ENCODE assay signal across 22 cellular contexts in genomic region chrX:49064303-49064702, GRCh38. TPM values are rescaled to one million over a fixed set of nuclear protein-coding genes. Genes with fewer than 3 reads are reported as not detected.
DNase-seq lines count a peak whose midpoint lies in the region; ATAC-seq, FAIRE-seq and TF ChIP-seq lines count a peak whose summit lies in the region.
"Had no signal": no experiment of that assay in that cellular context is flagged by ENCODE, and none has a peak within 500 bp of the region (broad histone marks: within the 10 kb centered on the region; RNA-seq: fewer than 3 reads in every experiment).

No MANE protein-coding gene starts in this region.

- no peak for FAIRE-seq in kidney (lab: Jason Lieb, UNC)
- no peak for FAIRE-seq in HepG2 (lab: Jason Lieb, UNC)
- FAIRE-seq: A204.1, G401.6, GM12892, H1 had no signal

- TF ChIP-seq CTCF in kidney (IDR thresholded peaks at IDR 0.05; ENCODE audit: borderline replicate concordance, extremely low read depth, insufficient read depth) (no peak), HepG2 (CRISPR knock-in tag; IDR thresholded peaks at IDR 0.05) (no peak)

- H2BK120ac ChIP-seq in neuronal stem cell (ENCODE audit: low read depth, low read length) = no peak overlapping the region

- no peak overlapping the region for H3K4ac ChIP-seq in neuronal stem cell (ENCODE audit: low read length)

- H4K8ac ChIP-seq in neuronal stem cell (ENCODE audit: low read depth, low read length) = no peak overlapping the region

- H2BK15ac ChIP-seq in neuronal stem cell (ENCODE audit: low read length) = no peak overlapping the region

- TF ChIP-seq EP300 in HepG2 (IDR thresholded peaks at IDR 0.05; ENCODE audit: low read depth in 2 of 2, low read length in 2 of 2) (no peak), HepG2 (CRISPR knock-in tag; IDR thresholded peaks at IDR 0.05; ENCODE audit: borderline replicate concordance) (no peak)

- H4K91ac ChIP-seq in neuronal stem cell (ENCODE audit: low read depth, low read length, poor library complexity) = no peak overlapping the region

- peak overlapping the region; percentile 55 for H3K23ac ChIP-seq in neuronal stem cell (ENCODE audit: low read depth, low read length, poor library complexity)

- peak overlapping the region; percentile 26 for H3K27ac Mint-ChIP-seq in activated naive CD4-positive, alpha-beta T cell treated with anti-CD3 and anti-CD28 coated beads for 36 hours
- H3K27ac Mint-ChIP-seq: B cell; CD8-positive, alpha-beta T cell had no signal

- no CpG with 5 or more reads among the region's 20 CpGs for WGBS in neuronal stem cell (ENCODE audit: extremely low coverage in 2 of 2, insufficient read length in 2 of 2, insufficient replicate concordance in 1 of 2), 2 donors
- WGBS in HepG2 (ENCODE audit: low lambda C conversion rate) = no CpG with 5 or more reads among the region's 20 CpGs

- BruUV-seq in HepG2 (replicated peaks; lab: Mats Ljungman, UMichigan) = no TSS peak

- no peak overlapping the region for H3K18ac ChIP-seq in neuronal stem cell (ENCODE audit: low read length)

- peak overlapping the region; percentile 24 for H2BK5ac ChIP-seq in neuronal stem cell (ENCODE audit: low read length)

- POLR2A ChIA-PET in HepG2 (lab: Yijun Ruan, JAX) = no interaction called here

- H3K79me2 ChIP-seq in HepG2 (ENCODE audit: insufficient read depth, low read length) = no peaks in the 10 kb centered on the region

- no peaks in the 10 kb centered on the region for H4K20me1 ChIP-seq in HepG2 (ENCODE audit: insufficient read depth, low read length)

- peaks cover 0 to 6% of the 10 kb centered on the region in 2 donors for H3K4me1 ChIP-seq in kidney (ENCODE audit: control insufficient read depth in 1 of 2, insufficient read depth in 1 of 2, low read depth in 1 of 2, low read length in 2 of 2)
- no peaks in the 10 kb centered on the region for H3K4me1 ChIP-seq in neuronal stem cell (ENCODE audit: control insufficient read depth in 2 of 2, insufficient read depth in 1 of 2, low read depth in 1 of 2, low read length in 2 of 2)
- H3K4me1 ChIP-seq in HepG2 (ENCODE audit: insufficient read depth, low read length) = peaks cover 26% of the 10 kb centered on the region
- H3K4me1 ChIP-seq: BLaER1, Caco-2 had no signal

- no peak overlapping the region for H2AK5ac ChIP-seq in neuronal stem cell (ENCODE audit: low read depth, low read length)

- CTCF ChIA-PET in activated naive CD4-positive, alpha-beta T cell treated with anti-CD3 and anti-CD28 coated beads for 36 hours (lab: Charles Lee) = no interaction called here
- CTCF ChIA-PET in HepG2 (lab: Yijun Ruan, JAX; ENCODE audit: low intra/inter-chr PET ratio, low total read pairs) = no interaction called here

- no peak overlapping the region for H3K4me2 ChIP-seq in neuronal stem cell (ENCODE audit: insufficient read depth, low read length, poor library complexity, severe bottlenecking)
- H3K4me2 ChIP-seq in HepG2 (ENCODE audit: low read depth, low read length) = no peak overlapping the region
- H3K4me2 ChIP-seq: BLaER1 had no signal

- H3K27me3 Mint-ChIP-seq in activated naive CD4-positive, alpha-beta T cell treated with anti-CD3 and anti-CD28 coated beads for 36 hours (ENCODE audit: low read depth) = no peaks in the 10 kb centered on the region
- H3K27me3 Mint-ChIP-seq: B cell; CD4-positive, CD25-positive, alpha-beta regulatory T cell had no signal

- in situ Hi-C loops in HepG2 (cut with HindIII; ENCODE audit: extremely low pct_ligation_motif_present, low pct_unique_long_range_greater_than_20kb) = no loop called here

- H3K4me1 Mint-ChIP-seq in activated naive CD4-positive, alpha-beta T cell treated with anti-CD3 and anti-CD28 coated beads for 36 hours (ENCODE audit: low read depth) = no peaks in the 10 kb centered on the region
- H3K4me1 Mint-ChIP-seq: B cell had no signal

- H3K4me3 ChIP-seq in kidney (ENCODE audit: low read length in 2 of 2) (no peak overlapping the region), neuronal stem cell (ENCODE audit: low read length in 2 of 2) (no peak overlapping the region), HepG2 (replicated peaks in 1 of 3; ENCODE audit: insufficient read depth in 1 of 3, low read depth in 2 of 3, low read length in 3 of 3) (no peak overlapping the region)
- H3K4me3 ChIP-seq: BLaER1 had no signal

- H3K36me3 ChIP-seq in kidney (ENCODE audit: control insufficient read depth in 1 of 2, insufficient read depth in 2 of 2, low read length in 2 of 2) (no peaks in the 10 kb centered on the region), neuronal stem cell (replicated peaks in 1 of 2; ENCODE audit: control insufficient read depth in 2 of 2, insufficient read depth in 2 of 2, low read length in 2 of 2) (peaks cover 0 to 6% of the 10 kb centered on the region in 2 donors), HepG2 (replicated peaks in 1 of 2; ENCODE audit: control insufficient read depth in 1 of 2, insufficient read depth in 2 of 2, low read length in 2 of 2) (no peaks in the 10 kb centered on the region; a peak in 2 of 5 replicates)

- no peaks in the 10 kb centered on the region for H3K36me3 Mint-ChIP-seq in activated naive CD4-positive, alpha-beta T cell treated with anti-CD3 and anti-CD28 coated beads for 36 hours (ENCODE audit: low read depth)
- H3K36me3 Mint-ChIP-seq: CD4-positive, CD25-positive, alpha-beta regulatory T cell had no signal

- ATAC-seq in HG03280 (IDR thresholded peaks at IDR 0.05; ENCODE audit: unreplicated experiment) = no peak
- ATAC-seq in HepG2 = no peak
- ATAC-seq: CD8-positive, alpha-beta T cell; HCT116 had no signal

- no peak for TF ChIP-seq RAD21 in HepG2 (CRISPR knock-in tag; IDR thresholded peaks at IDR 0.05)

- H3K9ac ChIP-seq in kidney (ENCODE audit: low read length in 2 of 2) = no peak overlapping the region
- H3K9ac ChIP-seq in neuronal stem cell (ENCODE audit: low read depth, low read length, poor library complexity) = no peak overlapping the region
- H3K9ac ChIP-seq in HepG2 (ENCODE audit: insufficient read depth, low read depth, low read length) = no peak overlapping the region
- H3K9ac ChIP-seq: BLaER1 had no signal

- intact Hi-C loops in activated naive CD4-positive, alpha-beta T cell treated with anti-CD3 and anti-CD28 coated beads for 36 hours (cut with micrococcal nuclease) = no loop called here
- intact Hi-C loops in kidney (cut with DNase I) (no loop called here), HepG2 (cut with micrococcal nuclease; ENCODE audit: unreplicated experiment) (no loop called here)

- no peak overlapping the region for H3K27ac ChIP-seq in kidney (ENCODE audit: low read depth in 2 of 2, low read length in 2 of 2)
- H3K27ac ChIP-seq in neuronal stem cell (replicated peaks; ENCODE audit: low read length) = no peak overlapping the region
- no peak overlapping the region for H3K27ac ChIP-seq in HepG2 (ENCODE audit: extremely low read length, insufficient read depth, low read length)
- H3K27ac ChIP-seq: 22Rv1, BLaER1, C4-2B had no signal

- H2AFZ ChIP-seq in neuronal stem cell (ENCODE audit: low read length) (no peak overlapping the region), HepG2 (ENCODE audit: low read length) (no peak overlapping the region)

- peaks cover 2% of the 10 kb centered on the region for H3K79me1 ChIP-seq in neuronal stem cell (ENCODE audit: low read depth, low read length)

- no peak overlapping the region for H3K14ac ChIP-seq in neuronal stem cell (ENCODE audit: low read length)

- H3K9me3 ChIP-seq in kidney (ENCODE audit: control insufficient read depth in 1 of 2, low read length in 2 of 2) (no peaks in the 10 kb centered on the region), neuronal stem cell (replicated peaks in 1 of 2; ENCODE audit: control insufficient read depth in 2 of 2, insufficient read depth in 1 of 2, low read depth in 1 of 2, low read length in 2 of 2) (no peaks in the 10 kb centered on the region), HepG2 (ENCODE audit: low read length) (no peaks in the 10 kb centered on the region)
- H3K9me3 ChIP-seq: BLaER1, Caco-2 had no signal

- no peak overlapping the region for H2BK12ac ChIP-seq in neuronal stem cell (ENCODE audit: low read length)

- H3K4me3 Mint-ChIP-seq in activated naive CD4-positive, alpha-beta T cell treated with anti-CD3 and anti-CD28 coated beads for 36 hours = no peak overlapping the region
- H3K4me3 Mint-ChIP-seq: B cell; CD4-positive, CD25-positive, alpha-beta regulatory T cell; CD8-positive, alpha-beta T cell; H9 had no signal

- H3K9me3 Mint-ChIP-seq in activated naive CD4-positive, alpha-beta T cell treated with anti-CD3 and anti-CD28 coated beads for 36 hours = no peaks in the 10 kb centered on the region
- H3K9me3 Mint-ChIP-seq: CD8-positive, alpha-beta T cell had no signal

- H3K27me3 ChIP-seq in neuronal stem cell (ENCODE audit: control insufficient read depth in 3 of 3, insufficient read depth in 3 of 3, low read depth in 1 of 3, low read length in 3 of 3) (no peaks in the 10 kb centered on the region), HepG2 (ENCODE audit: control insufficient read depth in 1 of 2, insufficient read depth in 2 of 2, low read length in 2 of 2) (no peaks in the 10 kb centered on the region)

- TF ChIP-seq POLR2A in HepG2 (IDR thresholded peaks at IDR 0.05; ENCODE audit: insufficient read depth in 1 of 2, low read depth in 2 of 2, low read length in 2 of 2) = no peak

- DNase-seq in activated naive CD4-positive, alpha-beta T cell treated with anti-CD3 and anti-CD28 coated beads for 36 hours = no peak
- no peak for DNase-seq in activated naive CD4-positive, alpha-beta T cell treated with Interleukin-2 at 50 U/mL for 16 hours
- DNase-seq in kidney (peak; percentile 75), neuronal stem cell (ENCODE audit: low spot score) (no peak), NCI-H146 treated with DMSO at 0.1 percent for 48 hours (lab: John Stamatoyannopoulos, UW; ENCODE audit: unreplicated experiment) (no peak), HepG2 (ENCODE audit: low spot score) (no peak)
- DNase-seq: Caco-2; CD4-positive, CD25-positive, alpha-beta regulatory T cell; CD8-positive, alpha-beta T cell; DMS153; DND-41; H9 had no signal

RNA-seq across cellular contexts. Expression of gene CCDC120, which starts 5.5 kb away (rescaled TPM):
- total RNA-seq in activated naive CD4-positive, alpha-beta T cell treated with anti-CD3 and anti-CD28 coated beads for 36 hours = 1 to 10 TPM; 2.1 to 2.2 TPM
- total RNA-seq in kidney (13.7 TPM), HepG2 (2016; rRNA removed; fragmentation: Illumina TruSeq; extraction: Trizol) (0.89 and 1.3 TPM in 2 replicates)
- polyA plus RNA-seq in kidney (ENCODE audit: insufficient read depth, low read depth, low replicate concordance) (5.2 TPM), HepG2 (2011; rRNA removed) (3.2 and 3.7 TPM in 2 replicates)
- polyA plus RNA-seq in neuronal stem cell (2013, experiment 1 of 2) = 5.3 TPM
- 5.6 TPM for polyA plus RNA-seq in neuronal stem cell (2013, experiment 2 of 2)
- 0.30 and 0.44 TPM in 2 replicates for total RNA-seq in HepG2 (2016; cell fraction: cytosol; rRNA removed; fragmentation: Illumina TruSeq; extraction: Trizol; ENCODE audit: low read depth)
- total RNA-seq in HepG2 (2016; cell fraction: insoluble cytoplasmic fraction; rRNA removed; fragmentation: Illumina TruSeq; extraction: Trizol) = 0.61 and 1.2 TPM in 2 replicates
- 0.83 and 0.90 TPM in 2 replicates for total RNA-seq in HepG2 (2016; cell fraction: membrane; rRNA removed; fragmentation: Illumina TruSeq; extraction: Trizol)
- 1.0 and 2.0 TPM in 2 replicates for total RNA-seq in HepG2 (2016; cell fraction: nucleus; rRNA removed; fragmentation: Illumina TruSeq; extraction: Trizol)
- 1.7 and 2.1 TPM in 2 replicates for polyA plus RNA-seq in HepG2 (2011; cell fraction: cytosol; rRNA removed)
- 11.3 and 13.0 TPM in 2 replicates for polyA plus RNA-seq in HepG2 (2011; cell fraction: nucleus; rRNA removed)
- 3.2 and 3.9 TPM in 2 replicates for polyA plus RNA-seq in HepG2 (2012)
- polyA plus RNA-seq in HepG2 (2016; cell fraction: cytosol; fragmentation: Illumina TruSeq; extraction: Trizol; ENCODE audit: low read depth) = 0.15 and 0.16 TPM in 2 replicates
- polyA plus RNA-seq in HepG2 (2016; cell fraction: insoluble cytoplasmic fraction; fragmentation: Illumina TruSeq; extraction: Trizol; ENCODE audit: low read depth) = 2.4 and 3.0 TPM in 2 replicates
- polyA plus RNA-seq in HepG2 (2016; cell fraction: membrane; fragmentation: Illumina TruSeq; extraction: Trizol; ENCODE audit: low read depth) = 0.78 and 1.0 TPM in 2 replicates
- polyA plus RNA-seq in HepG2 (2016; cell fraction: nucleus; fragmentation: Illumina TruSeq; extraction: Trizol; ENCODE audit: insufficient read depth, low read depth) = 7.3 TPM in 2 replicates
- 3.1 and 4.9 TPM in 2 replicates for polyA minus RNA-seq in HepG2 (2011; rRNA and poly(A)+ RNA removed; ENCODE audit: low replicate concordance)
- polyA minus RNA-seq in HepG2 (2011; cell fraction: cytosol; rRNA and poly(A)+ RNA removed) = 1.3 and 1.4 TPM in 2 replicates
- polyA minus RNA-seq in HepG2 (2011; cell fraction: nucleus; rRNA and poly(A)+ RNA removed) = 2.8 and 4.2 TPM in 2 replicates

RNA-seq across cellular contexts. Expression of gene PRAF2, which starts 9.5 kb away (rescaled TPM):
- 10 to 100 TPM; 14.5 to 14.8 TPM for total RNA-seq in activated naive CD4-positive, alpha-beta T cell treated with anti-CD3 and anti-CD28 coated beads for 36 hours
- total RNA-seq in kidney = 24.0 TPM
- 47.9 TPM for polyA plus RNA-seq in kidney (ENCODE audit: insufficient read depth, low read depth, low replicate concordance)
- polyA plus RNA-seq in neuronal stem cell (2013, experiment 1 of 2) = 91.4 TPM
- 93.5 TPM for polyA plus RNA-seq in neuronal stem cell (2013, experiment 2 of 2)
- total RNA-seq in HepG2 (2016; rRNA removed; fragmentation: Illumina TruSeq; extraction: Trizol) = 0.33 TPM in 1 of 2 replicates, not detected in the other
- not detected in 2 replicates for total RNA-seq in HepG2 (2016; cell fraction: cytosol; rRNA removed; fragmentation: Illumina TruSeq; extraction: Trizol; ENCODE audit: low read depth)
- 0.37 TPM in 1 of 2 replicates, not detected in the other for total RNA-seq in HepG2 (2016; cell fraction: insoluble cytoplasmic fraction; rRNA removed; fragmentation: Illumina TruSeq; extraction: Trizol)
- total RNA-seq in HepG2 (2016; cell fraction: membrane; rRNA removed; fragmentation: Illumina TruSeq; extraction: Trizol) = not detected in 2 replicates
- 1.0 TPM in 1 of 2 replicates, not detected in the other for total RNA-seq in HepG2 (2016; cell fraction: nucleus; rRNA removed; fragmentation: Illumina TruSeq; extraction: Trizol)
- 2.6 and 4.3 TPM in 2 replicates for polyA plus RNA-seq in HepG2 (2011; rRNA removed)
- polyA plus RNA-seq in HepG2 (2011; cell fraction: cytosol; rRNA removed) = 0.94 and 1.1 TPM in 2 replicates
- polyA plus RNA-seq in HepG2 (2011; cell fraction: nucleus; rRNA removed) = 16.4 and 19.7 TPM in 2 replicates
- polyA plus RNA-seq in HepG2 (2012) = 2.0 and 3.1 TPM in 2 replicates
- polyA plus RNA-seq in HepG2 (2016; cell fraction: cytosol; fragmentation: Illumina TruSeq; extraction: Trizol; ENCODE audit: low read depth) = 0.26 TPM in 1 of 2 replicates, not detected in the other
- polyA plus RNA-seq in HepG2 (2016; cell fraction: insoluble cytoplasmic fraction; fragmentation: Illumina TruSeq; extraction: Trizol; ENCODE audit: low read depth) = 0.58 TPM in 1 of 2 replicates, not detected in the other
- 0.17 and 0.50 TPM in 2 replicates for polyA plus RNA-seq in HepG2 (2016; cell fraction: membrane; fragmentation: Illumina TruSeq; extraction: Trizol; ENCODE audit: low read depth)
- polyA plus RNA-seq in HepG2 (2016; cell fraction: nucleus; fragmentation: Illumina TruSeq; extraction: Trizol; ENCODE audit: insufficient read depth, low read depth) = 3.4 and 4.5 TPM in 2 replicates
- 0.84 and 7.9 TPM in 2 replicates for polyA minus RNA-seq in HepG2 (2011; rRNA and poly(A)+ RNA removed; ENCODE audit: low replicate concordance)
- not detected in 2 replicates for polyA minus RNA-seq in HepG2 (2011; cell fraction: cytosol; rRNA and poly(A)+ RNA removed)
- polyA minus RNA-seq in HepG2 (2011; cell fraction: nucleus; rRNA and poly(A)+ RNA removed) = 1.7 and 5.3 TPM in 2 replicates

RNA-seq across cellular contexts. Expression of gene WDR45, which starts 15.4 kb away (rescaled TPM):
- total RNA-seq in activated naive CD4-positive, alpha-beta T cell treated with anti-CD3 and anti-CD28 coated beads for 36 hours = 10 to 100 TPM; 17.9 to 22.5 TPM
- total RNA-seq in kidney (67.4 TPM), HepG2 (2016; rRNA removed; fragmentation: Illumina TruSeq; extraction: Trizol) (14.0 and 16.4 TPM in 2 replicates)
- polyA plus RNA-seq in kidney (ENCODE audit: insufficient read depth, low read depth, low replicate concordance) (72.4 TPM), HepG2 (2011; rRNA removed) (65.5 and 91.1 TPM in 2 replicates)
- polyA plus RNA-seq in neuronal stem cell (2013, experiment 1 of 2) = 17.0 TPM
- 16.8 TPM for polyA plus RNA-seq in neuronal stem cell (2013, experiment 2 of 2)
- total RNA-seq in HepG2 (2016; cell fraction: cytosol; rRNA removed; fragmentation: Illumina TruSeq; extraction: Trizol; ENCODE audit: low read depth) = 18.4 and 20.2 TPM in 2 replicates
- 16.0 and 19.4 TPM in 2 replicates for total RNA-seq in HepG2 (2016; cell fraction: insoluble cytoplasmic fraction; rRNA removed; fragmentation: Illumina TruSeq; extraction: Trizol)
- 18.8 and 22.7 TPM in 2 replicates for total RNA-seq in HepG2 (2016; cell fraction: membrane; rRNA removed; fragmentation: Illumina TruSeq; extraction: Trizol)
- total RNA-seq in HepG2 (2016; cell fraction: nucleus; rRNA removed; fragmentation: Illumina TruSeq; extraction: Trizol) = 17.9 and 19.4 TPM in 2 replicates
- polyA plus RNA-seq in HepG2 (2011; cell fraction: cytosol; rRNA removed) = 48.7 and 57.4 TPM in 2 replicates
- polyA plus RNA-seq in HepG2 (2011; cell fraction: nucleus; rRNA removed) = 386 and 474 TPM in 2 replicates
- 30.1 and 49.9 TPM in 2 replicates for polyA plus RNA-seq in HepG2 (2012)
- 15.5 and 17.3 TPM in 2 replicates for polyA plus RNA-seq in HepG2 (2016; cell fraction: cytosol; fragmentation: Illumina TruSeq; extraction: Trizol; ENCODE audit: low read depth)
- 18.7 and 19.8 TPM in 2 replicates for polyA plus RNA-seq in HepG2 (2016; cell fraction: insoluble cytoplasmic fraction; fragmentation: Illumina TruSeq; extraction: Trizol; ENCODE audit: low read depth)
- polyA plus RNA-seq in HepG2 (2016; cell fraction: membrane; fragmentation: Illumina TruSeq; extraction: Trizol; ENCODE audit: low read depth) = 14.2 and 18.3 TPM in 2 replicates
- 44.7 and 54.6 TPM in 2 replicates for polyA plus RNA-seq in HepG2 (2016; cell fraction: nucleus; fragmentation: Illumina TruSeq; extraction: Trizol; ENCODE audit: insufficient read depth, low read depth)
- 64.1 and 271 TPM in 2 replicates for polyA minus RNA-seq in HepG2 (2011; rRNA and poly(A)+ RNA removed; ENCODE audit: low replicate concordance)
- polyA minus RNA-seq in HepG2 (2011; cell fraction: cytosol; rRNA and poly(A)+ RNA removed) = 14.8 and 18.8 TPM in 2 replicates
- 53.6 and 83.3 TPM in 2 replicates for polyA minus RNA-seq in HepG2 (2011; cell fraction: nucleus; rRNA and poly(A)+ RNA removed)

RNA-seq across cellular contexts. Expression of gene TFE3, which starts 21.1 kb away (rescaled TPM):
- total RNA-seq in activated naive CD4-positive, alpha-beta T cell treated with anti-CD3 and anti-CD28 coated beads for 36 hours = 10 to 100 TPM; 34.7 to 35.5 TPM
- total RNA-seq in kidney (47.3 TPM), HepG2 (2016; rRNA removed; fragmentation: Illumina TruSeq; extraction: Trizol) (8.8 and 12.3 TPM in 2 replicates)
- polyA plus RNA-seq in kidney (ENCODE audit: insufficient read depth, low read depth, low replicate concordance) (32.8 TPM), HepG2 (2011; rRNA removed) (8.3 and 13.1 TPM in 2 replicates)
- polyA plus RNA-seq in neuronal stem cell (2013, experiment 1 of 2) = 25.5 TPM
- 25.7 TPM for polyA plus RNA-seq in neuronal stem cell (2013, experiment 2 of 2)
- 7.1 and 7.8 TPM in 2 replicates for total RNA-seq in HepG2 (2016; cell fraction: cytosol; rRNA removed; fragmentation: Illumina TruSeq; extraction: Trizol; ENCODE audit: low read depth)
- 7.3 and 11.4 TPM in 2 replicates for total RNA-seq in HepG2 (2016; cell fraction: insoluble cytoplasmic fraction; rRNA removed; fragmentation: Illumina TruSeq; extraction: Trizol)
- 19.2 and 21.8 TPM in 2 replicates for total RNA-seq in HepG2 (2016; cell fraction: membrane; rRNA removed; fragmentation: Illumina TruSeq; extraction: Trizol)
- 7.7 and 10.3 TPM in 2 replicates for total RNA-seq in HepG2 (2016; cell fraction: nucleus; rRNA removed; fragmentation: Illumina TruSeq; extraction: Trizol)
- 7.3 and 11.0 TPM in 2 replicates for polyA plus RNA-seq in HepG2 (2011; cell fraction: cytosol; rRNA removed)
- polyA plus RNA-seq in HepG2 (2011; cell fraction: nucleus; rRNA removed) = 18.5 and 24.4 TPM in 2 replicates
- 13.3 and 22.4 TPM in 2 replicates for polyA plus RNA-seq in HepG2 (2012)
- polyA plus RNA-seq in HepG2 (2016; cell fraction: cytosol; fragmentation: Illumina TruSeq; extraction: Trizol; ENCODE audit: low read depth) = 12.4 and 13.7 TPM in 2 replicates
- 17.3 and 24.4 TPM in 2 replicates for polyA plus RNA-seq in HepG2 (2016; cell fraction: insoluble cytoplasmic fraction; fragmentation: Illumina TruSeq; extraction: Trizol; ENCODE audit: low read depth)
- polyA plus RNA-seq in HepG2 (2016; cell fraction: membrane; fragmentation: Illumina TruSeq; extraction: Trizol; ENCODE audit: low read depth) = 30.6 and 31.9 TPM in 2 replicates
- polyA plus RNA-seq in HepG2 (2016; cell fraction: nucleus; fragmentation: Illumina TruSeq; extraction: Trizol; ENCODE audit: insufficient read depth, low read depth) = 31.0 and 32.9 TPM in 2 replicates
- 19.4 and 40.0 TPM in 2 replicates for polyA minus RNA-seq in HepG2 (2011; rRNA and poly(A)+ RNA removed; ENCODE audit: low replicate concordance)
- polyA minus RNA-seq in HepG2 (2011; cell fraction: cytosol; rRNA and poly(A)+ RNA removed) = 13.7 and 14.2 TPM in 2 replicates
- 12.0 and 14.9 TPM in 2 replicates for polyA minus RNA-seq in HepG2 (2011; cell fraction: nucleus; rRNA and poly(A)+ RNA removed)

RNA-seq across cellular contexts. Expression of gene GPKOW, which starts 59.2 kb away (rescaled TPM):
- 10 to 100 TPM; 18.6 to 19.9 TPM for total RNA-seq in activated naive CD4-positive, alpha-beta T cell treated with anti-CD3 and anti-CD28 coated beads for 36 hours
- total RNA-seq in kidney = 20.4 TPM
- 21.4 TPM for polyA plus RNA-seq in kidney (ENCODE audit: insufficient read depth, low read depth, low replicate concordance)
- 15.7 TPM for polyA plus RNA-seq in neuronal stem cell (2013, experiment 1 of 2)
- polyA plus RNA-seq in neuronal stem cell (2013, experiment 2 of 2) = 15.6 TPM
- total RNA-seq in HepG2 (2016; rRNA removed; fragmentation: Illumina TruSeq; extraction: Trizol) = 18.7 and 21.5 TPM in 2 replicates
- total RNA-seq in HepG2 (2016; cell fraction: cytosol; rRNA removed; fragmentation: Illumina TruSeq; extraction: Trizol; ENCODE audit: low read depth) = 1.9 and 2.4 TPM in 2 replicates
- total RNA-seq in HepG2 (2016; cell fraction: insoluble cytoplasmic fraction; rRNA removed; fragmentation: Illumina TruSeq; extraction: Trizol) = 17.8 and 20.5 TPM in 2 replicates
- total RNA-seq in HepG2 (2016; cell fraction: membrane; rRNA removed; fragmentation: Illumina TruSeq; extraction: Trizol) = 4.0 and 4.1 TPM in 2 replicates
- 7.2 and 9.0 TPM in 2 replicates for total RNA-seq in HepG2 (2016; cell fraction: nucleus; rRNA removed; fragmentation: Illumina TruSeq; extraction: Trizol)
- polyA plus RNA-seq in HepG2 (2011; rRNA removed) = 22.6 and 26.2 TPM in 2 replicates
- polyA plus RNA-seq in HepG2 (2011; cell fraction: cytosol; rRNA removed) = 27.2 and 29.3 TPM in 2 replicates
- polyA plus RNA-seq in HepG2 (2011; cell fraction: nucleus; rRNA removed) = 11.7 and 13.7 TPM in 2 replicates
- 14.0 and 17.6 TPM in 2 replicates for polyA plus RNA-seq in HepG2 (2012)
- polyA plus RNA-seq in HepG2 (2016; cell fraction: cytosol; fragmentation: Illumina TruSeq; extraction: Trizol; ENCODE audit: low read depth) = 1.6 and 2.0 TPM in 2 replicates
- 21.6 and 21.9 TPM in 2 replicates for polyA plus RNA-seq in HepG2 (2016; cell fraction: insoluble cytoplasmic fraction; fragmentation: Illumina TruSeq; extraction: Trizol; ENCODE audit: low read depth)
- 2.3 and 2.5 TPM in 2 replicates for polyA plus RNA-seq in HepG2 (2016; cell fraction: membrane; fragmentation: Illumina TruSeq; extraction: Trizol; ENCODE audit: low read depth)
- 11.4 and 12.8 TPM in 2 replicates for polyA plus RNA-seq in HepG2 (2016; cell fraction: nucleus; fragmentation: Illumina TruSeq; extraction: Trizol; ENCODE audit: insufficient read depth, low read depth)
- 10.7 and 22.1 TPM in 2 replicates for polyA minus RNA-seq in HepG2 (2011; rRNA and poly(A)+ RNA removed; ENCODE audit: low replicate concordance)
- polyA minus RNA-seq in HepG2 (2011; cell fraction: cytosol; rRNA and poly(A)+ RNA removed) = 9.2 and 12.6 TPM in 2 replicates
- 8.0 and 8.5 TPM in 2 replicates for polyA minus RNA-seq in HepG2 (2011; cell fraction: nucleus; rRNA and poly(A)+ RNA removed)

Comparison
In these comparisons a context has a peak if more than half of its experiments do, and no peak if none do; other contexts are left out.
1. RNA of gene PRAF2, which starts 9.5 kb away (total RNA-seq): 24.0 TPM in kidney (single experiment) and 14.5 to 14.8 TPM in activated naive CD4-positive, alpha-beta T cell treated with anti-CD3 and anti-CD28 coated beads for 36 hours; 0.33 to 1.0 TPM in HepG2; every median in the first group is over 4 times any median in the second.